ENCODE assay signal across 15 cellular contexts in the genomic region with DNA sequence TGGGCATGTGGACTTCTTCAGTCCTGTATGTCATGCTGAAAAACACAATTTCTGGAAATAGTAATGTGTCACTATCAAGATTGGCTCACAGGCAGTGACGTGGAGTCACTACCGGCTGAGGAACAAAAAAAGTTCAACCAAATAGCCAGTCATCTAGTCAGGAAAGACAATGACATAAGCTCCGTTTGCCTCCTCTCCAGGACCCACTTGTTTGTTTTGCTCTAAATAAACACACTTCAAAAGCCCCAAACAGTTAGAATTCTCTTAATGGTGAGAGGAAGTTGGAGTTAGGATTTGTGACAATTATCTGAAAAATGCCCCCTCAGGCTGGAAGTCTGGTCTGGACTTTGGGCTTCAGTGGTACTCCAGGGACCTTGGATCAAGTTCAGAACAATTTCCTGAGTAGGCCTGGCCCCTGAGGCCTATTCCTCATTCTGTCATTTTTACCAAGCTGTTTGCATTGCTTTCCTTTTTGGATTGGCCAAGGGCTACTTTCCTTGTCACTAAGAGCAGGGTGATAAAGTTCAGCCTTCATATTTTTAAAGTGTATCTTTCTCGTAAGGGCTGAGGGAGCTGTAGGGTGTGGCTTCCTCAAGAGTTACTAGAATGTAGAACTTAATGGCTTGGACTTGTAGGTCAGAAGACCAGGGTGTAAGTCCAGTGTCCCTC.
A peak's percentile ranks its signal among the peaks of the same experiment; 100 is the strongest.
DNase-seq lines count a peak whose midpoint lies in the region; ATAC-seq and TF ChIP-seq lines count a peak whose summit lies in the region.
"Had no signal": no experiment of that assay in that cellular context is flagged by ENCODE, and none has a peak within 500 bp of the region (broad histone marks: within the 10 kb centered on the region; RNA-seq: fewer than 3 reads in every experiment).

No MANE protein-coding gene starts in this region.

- no peak overlapping the region for H2BK120ac ChIP-seq in mesenchymal stem cell (ENCODE audit: low read depth, low read length)

- H3K9me3 ChIP-seq in mesenchymal stem cell (ENCODE audit: control insufficient read depth, low read length), result no peaks in the 10 kb centered on the region
- H3K9me3 ChIP-seq: BE2C had no signal

- H3K4me2 ChIP-seq in mesenchymal stem cell (ENCODE audit: low read length, poor library complexity, severe bottlenecking), result no peak overlapping the region
- H3K4me2 ChIP-seq: KMS-11 had no signal

- H3K9ac ChIP-seq in mesenchymal stem cell (ENCODE audit: low read length), result no peak overlapping the region
- H3K9ac ChIP-seq: KMS-11 had no signal

- no peak for ATAC-seq in HG03039 (IDR thresholded peaks at IDR 0.05; ENCODE audit: unreplicated experiment)
- ATAC-seq in HG03095 (IDR thresholded peaks at IDR 0.05; ENCODE audit: unreplicated experiment), result no peak
- ATAC-seq: stimulated activated naive B cell treated with anti-CD40 and anti-IgM and Interleukin-4, amounts not matched to agents 10 μg/mL and 1 μg/mL and 100 μg/mL, for 72 hours had no signal

- peak overlapping the region in 1 of 2 experiments; percentile 15 for H2BK12ac ChIP-seq in mesenchymal stem cell (ENCODE audit: low read length in 2 of 2)

- no peak overlapping the region for H3K27ac ChIP-seq in mesenchymal stem cell (ENCODE audit: low read length, poor library complexity, severe bottlenecking)
- H3K27ac ChIP-seq: KMS-11 had no signal

- H3K14ac ChIP-seq in mesenchymal stem cell (ENCODE audit: low read length in 2 of 2), result no peak overlapping the region

- no peaks in the 10 kb centered on the region for H3K27me3 ChIP-seq in mesenchymal stem cell (ENCODE audit: control insufficient read depth in 1 of 2, insufficient read depth in 1 of 2, low read length in 2 of 2)
- H3K27me3 ChIP-seq: BE2C had no signal

- H2AK5ac ChIP-seq in mesenchymal stem cell (ENCODE audit: low read length, severe bottlenecking), result no peak overlapping the region

- no peak overlapping the region for H2BK5ac ChIP-seq in mesenchymal stem cell (ENCODE audit: low read depth, low read length, poor library complexity, severe bottlenecking)

- H3K4me1 ChIP-seq in mesenchymal stem cell (ENCODE audit: control insufficient read depth, insufficient read depth, low read depth, low read length), result no peaks in the 10 kb centered on the region
- H3K4me1 ChIP-seq: BE2C had no signal

- no peak overlapping the region for H3K4ac ChIP-seq in mesenchymal stem cell (ENCODE audit: low read depth in 1 of 2, low read length in 2 of 2)

- no peaks in the 10 kb centered on the region for H3K36me3 ChIP-seq in mesenchymal stem cell (ENCODE audit: control insufficient read depth in 1 of 2, insufficient read depth in 2 of 2, low read depth in 1 of 2, low read length in 2 of 2)
- H3K36me3 ChIP-seq: BE2C had no signal

- no peaks in the 10 kb centered on the region for H3K79me1 ChIP-seq in mesenchymal stem cell (replicated peaks; ENCODE audit: low read length, poor library complexity, severe bottlenecking)

- DNase-seq in AG08396 (ENCODE audit: low spot score), result peak; percentile 46
- peak; percentile 36 for DNase-seq in NCI-H69 (lab: John Stamatoyannopoulos, UW)
- peak; percentile 85 for DNase-seq in fibroblast of pulmonary artery (ENCODE audit: low read depth)
- DNase-seq in mesenchymal stem cell, result peak; percentile 82
- no peak for DNase-seq in NCI-H524 treated with DMSO at 0.1 percent for 48 hours (lab: John Stamatoyannopoulos, UW)
- DNase-seq in putamen (ENCODE audit: low spot score), result no peak
- DNase-seq: activated CD4-positive, alpha-beta memory T cell treated with anti-CD3 and anti-CD28 coated beads, Interleukin-2, amount 10 ng/mL, durations not matched to agents 7 days and 5 days; activated gamma-delta T cell; BE2C; NCI-H2081 treated with DMSO at 0.1 percent for 48 hours; stimulated activated CD4-positive, alpha-beta T cell treated with anti-CD3 and anti-CD28 coated beads, Interleukin-2, amount 100 ng/mL, for 48 hours; stimulated activated naive B cell treated with anti-CD40 and anti-IgM and Interleukin-4, amounts not matched to agents 10 μg/mL and 1 μg/mL and 100 μg/mL, for 72 hours had no signal

- peak overlapping the region in 1 of 2 experiments; percentile 28 for H3K18ac ChIP-seq in mesenchymal stem cell (ENCODE audit: low read depth in 1 of 2, low read length in 2 of 2)

- H4K91ac ChIP-seq in mesenchymal stem cell (ENCODE audit: low read length), result no peak overlapping the region

- WGBS in mesenchymal stem cell, result 9% methylated on average over 3 of the region's 4 CpGs

- TF ChIP-seq CTCF in fibroblast of pulmonary artery (IDR thresholded peaks at IDR 0.05; ENCODE audit: low read length, missing control alignments), result no peak

- H2BK15ac ChIP-seq in mesenchymal stem cell (ENCODE audit: low read depth, poor library complexity, severe bottlenecking), result no peak overlapping the region

- no peak overlapping the region for H3K23ac ChIP-seq in mesenchymal stem cell (ENCODE audit: low read length in 2 of 2)

- H2AFZ ChIP-seq in mesenchymal stem cell (ENCODE audit: low read depth, low read length), result no peak overlapping the region

- H4K8ac ChIP-seq in mesenchymal stem cell (ENCODE audit: low read length), result no peak overlapping the region

- no peak overlapping the region for H3K4me3 ChIP-seq in fibroblast of pulmonary artery (replicated peaks; ENCODE audit: low read depth, low read length)
- H3K4me3 ChIP-seq in mesenchymal stem cell (ENCODE audit: insufficient read depth in 1 of 2, low read depth in 1 of 2, low read length in 2 of 2), result no peak overlapping the region

Comparison
In these comparisons a context has a peak if more than half of its experiments do, and no peak if none do; other contexts are left out.
1. DNase-seq: peak in AG08396 (single experiment), NCI-H69 (single experiment), fibroblast of pulmonary artery (single experiment) and mesenchymal stem cell (single experiment); none in NCI-H524 treated with DMSO at 0.1 percent for 48 hours (single experiment) and putamen (single experiment).